ENCODE assay signal across 10 cellular contexts in the genomic region with DNA sequence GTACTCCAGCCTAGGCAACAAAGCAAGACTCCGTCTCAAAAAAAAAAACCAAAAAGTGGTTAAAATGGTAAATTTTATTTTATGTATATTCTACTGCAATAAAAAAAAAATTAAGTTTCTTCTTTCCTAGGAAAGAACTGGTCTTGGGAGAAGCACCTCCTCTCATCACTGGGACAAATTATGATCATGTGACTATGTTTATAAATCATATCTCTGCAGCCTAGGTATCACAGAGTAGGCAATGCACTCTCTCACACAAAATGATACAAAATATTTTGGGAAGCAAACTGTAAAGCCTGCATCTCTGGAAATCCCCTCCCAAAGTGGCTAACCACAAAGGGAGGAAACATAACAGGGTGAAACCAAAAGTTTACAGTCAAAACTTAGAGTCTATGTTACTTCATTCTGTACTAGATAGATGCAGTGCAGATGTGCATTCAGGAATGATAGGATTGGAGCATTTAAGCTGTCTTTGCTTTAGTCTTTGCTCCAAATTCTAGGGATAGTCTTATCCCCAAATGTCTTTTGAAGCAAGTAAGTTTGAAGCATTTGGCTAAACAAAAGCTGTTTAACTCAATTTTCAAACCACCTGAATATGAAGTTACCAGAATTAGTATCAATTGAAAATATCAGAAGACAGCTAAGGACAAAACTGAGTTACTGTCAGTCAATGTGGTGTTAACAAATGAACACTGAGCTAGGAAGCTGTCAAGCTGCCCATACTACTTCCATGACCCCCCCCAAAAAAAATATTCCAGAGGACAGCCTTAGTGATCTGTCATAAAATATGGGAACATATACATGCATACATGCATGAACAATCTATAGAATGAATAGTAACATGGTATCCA. TPM values are rescaled to one million over a fixed set of nuclear protein-coding genes. Genes with fewer than 3 reads are reported as not detected.
DNase-seq lines count a peak whose midpoint lies in the region; ATAC-seq, FAIRE-seq and TF ChIP-seq lines count a peak whose summit lies in the region.
"Had no signal": no experiment of that assay in that cellular context is flagged by ENCODE, and none has a peak within 500 bp of the region (broad histone marks: within the 10 kb centered on the region; RNA-seq: fewer than 3 reads in every experiment).

No MANE protein-coding gene starts in this region.

- CTCF ChIA-PET in GM12878 (lab: Yijun Ruan, JAX) = interaction anchor here (0.8 to 1.5 kb wide), 4 partner anchors 9 to 120 kb away, joined by 3 to 8 read pairs (median 4); no protein-coding TSS in a partner anchor

- peak overlapping the region; percentile 86 for H3K4me2 ChIP-seq in GM12878 (ENCODE audit: control insufficient read depth, insufficient read depth)

- peaks cover 23% of the 10 kb centered on the region for H3K9me3 ChIP-seq in GM12878 (replicated peaks; ENCODE audit: control insufficient read depth, insufficient read depth, low read length)

- SMC1A ChIA-PET in GM12878 (lab: Charles Lee; ENCODE audit: uncharacterized antibody, unreplicated experiment) = interaction anchor here (1.0 to 29.9 kb wide), 10 partner anchors 9 to 114 kb away, joined by 3 to 682 read pairs (median 5); no protein-coding TSS in a partner anchor

- POLR2A ChIA-PET in GM12878 (lab: Charles Lee) = interaction anchor here (0.7 to 2.9 kb wide), 7 partner anchors 9 to 88 kb away, joined by 3 to 11 read pairs (median 4); a partner anchor contains a TSS

- peak overlapping the region; percentile 80 for H3K27ac ChIP-seq in GM12878 (ENCODE audit: control insufficient read depth, insufficient read depth)

- FAIRE-seq in GM12878 (lab: Jason Lieb, UNC) = peak; percentile 23
- no peak for FAIRE-seq in frontal cortex (lab: Jason Lieb, UNC)
- FAIRE-seq: astrocyte, islet of Langerhans had no signal

- TF ChIP-seq CTCF in GM12878 (IDR thresholded peaks at IDR 0.05 in 2 of 3, conservative IDR thresholded peaks at IDR 0.05 in 1 of 3; ENCODE audit: control insufficient read depth in 2 of 3, extremely low read depth in 1 of 3, insufficient read depth in 1 of 3, low read depth in 3 of 3, low read length in 3 of 3) = no peak

- peak; percentile 37 to 85; a peak in 3 of 4 replicates for TF ChIP-seq EP300 in GM12878 (IDR thresholded peaks at IDR 0.05; ENCODE audit: borderline replicate concordance in 1 of 2, control insufficient read depth in 1 of 2, low read depth in 2 of 2, low read length in 2 of 2)

- in situ Hi-C loops in GM12878 (cut with MboI) = loop anchor here (25.0 kb wide), 1 partner anchor 1262 kb away; no protein-coding TSS in a partner anchor

- H3K79me2 ChIP-seq in GM12878 (ENCODE audit: control insufficient read depth, insufficient read depth, low read length) = peaks cover 19% of the 10 kb centered on the region

- BruUV-seq in GM12878 (replicated peaks; lab: Mats Ljungman, UMichigan) = no TSS peak

- H3K4me3 ChIP-seq in GM12878 = 0 out of 2 replicates have a peak overlapping the region, but pooled peaks have one; percentile 12

- H3K9ac ChIP-seq in GM12878 (ENCODE audit: control insufficient read depth, insufficient read depth, low read length) = no peak overlapping the region

- H3K36me3 ChIP-seq in GM12878 (ENCODE audit: control insufficient read depth in 2 of 2, insufficient read depth in 2 of 2, low read length in 1 of 2) = no peaks in the 10 kb centered on the region

- DNase-seq in ELR (ENCODE audit: low read depth) = peak; percentile 10
- DNase-seq in GM12878 (ENCODE audit: low read depth, low spot score) = peak; percentile 80
- no peak for DNase-seq in NCI-H1436 (lab: John Stamatoyannopoulos, UW)
- no peak for DNase-seq in frontal cortex (ENCODE audit: low spot score in 2 of 2)
- DNase-seq in retina = no peak
- DNase-seq in HuH-7 (ENCODE audit: low spot score) = no peak

- no peaks in the 10 kb centered on the region for H4K20me1 ChIP-seq in GM12878 (ENCODE audit: control insufficient read depth, insufficient read depth)

- no peak overlapping the region for H2AFZ ChIP-seq in GM12878 (ENCODE audit: control insufficient read depth, low read depth, low read length)

- TF ChIP-seq POLR2A in GM12878 (IDR thresholded peaks at IDR 0.05; ENCODE audit: low read depth, low read length) = no peak

- H3K4me1 ChIP-seq in GM12878 (ENCODE audit: control insufficient read depth, insufficient read depth, low read length) = peaks cover 24% of the 10 kb centered on the region

- RAD21 ChIA-PET in GM12878 (lab: Charles Lee; ENCODE audit: unreplicated experiment) = interaction anchor here (0.5 to 1.3 kb wide), 9 partner anchors 21 to 116 kb away, joined by 3 to 7 read pairs (median 3); a partner anchor contains a TSS

- WGBS in GM12878 (ENCODE audit: insufficient coverage, insufficient replicate concordance, low lambda C conversion rate, missing lambda C conversion rate) = 47% methylated on average over 1 of the region's 1 CpG

- TF ChIP-seq RAD21 in GM12878 (IDR thresholded peaks at IDR 0.05; ENCODE audit: insufficient read depth, low read depth, low read length) = 0 out of 2 replicates have a peak, but pooled peaks have one; percentile 1

- intact Hi-C loops in GM12878 (cut with micrococcal nuclease; ENCODE audit: unreplicated experiment) = no loop called here

- ATAC-seq in GM19468 (IDR thresholded peaks at IDR 0.05; ENCODE audit: extremely low read depth, unreplicated experiment) (peak; percentile 64), HG03469 (IDR thresholded peaks at IDR 0.05; ENCODE audit: unreplicated experiment) (peak; percentile 81), GM12878 (peak; percentile 81)

- no peaks in the 10 kb centered on the region for H3K27me3 ChIP-seq in GM12878 (replicated peaks in 1 of 2; ENCODE audit: control insufficient read depth in 2 of 2, insufficient read depth in 2 of 2, low read length in 1 of 2)

TF ChIP-seq in GM12878, 131 proteins besides CTCF, POLR2A, EP300 and RAD21 (continues in another document):
- TF ChIP-seq FOXM1 (IDR thresholded peaks at IDR 0.05; ENCODE audit: low read depth, low read length) (peak; percentile 87), KLF5 (IDR thresholded peaks at IDR 0.05; ENCODE audit: partially characterized antibody) (no peak), MTA3 (IDR thresholded peaks at IDR 0.05; ENCODE audit: borderline replicate concordance, low read length) (0 out of 2 replicates have a peak, but pooled peaks have one; percentile 49), ZBED1 (IDR thresholded peaks at IDR 0.05; ENCODE audit: borderline replicate concordance) (peak; percentile 67; the same call in 1 of the 2 replicates), BHLHE40 (IDR thresholded peaks at IDR 0.05; ENCODE audit: borderline replicate concordance in 1 of 2, low read depth in 2 of 2, low read length in 1 of 2) (0 out of 4 replicates have a peak, but pooled peaks of 1 of the 2 experiments have one; percentile 17), DPF2 (IDR thresholded peaks at IDR 0.05) (peak; percentile 84), BMI1 (IDR thresholded peaks at IDR 0.05; ENCODE audit: borderline replicate concordance) (no peak), STAT1 (conservative IDR thresholded peaks at IDR 0.05) (no peak), MYC (IDR thresholded peaks at IDR 0.05; ENCODE audit: insufficient read depth, insufficient read length, insufficient replicate concordance, low read length, severe bottlenecking) (no peak), SMAD5 (IDR thresholded peaks at IDR 0.05; ENCODE audit: low read depth) (no peak), RAD51 (IDR thresholded peaks at IDR 0.05) (peak; percentile 67), IKZF2 (IDR thresholded peaks at IDR 0.05) (peak; percentile 89 to 93), CREM (IDR thresholded peaks at IDR 0.05; ENCODE audit: low read depth) (peak; percentile 65; the same call in 1 of the 2 replicates), RELA (IDR thresholded peaks at IDR 0.05; ENCODE audit: borderline replicate concordance, partially characterized antibody) (peak; percentile 93), HCFC1 (IDR thresholded peaks at IDR 0.05; ENCODE audit: low read length) (no peak), SUPT20H (IDR thresholded peaks at IDR 0.05; ENCODE audit: borderline replicate concordance, control insufficient read depth, low read depth, low read length) (no peak)

RNA-seq across cellular contexts. Expression of a gene that starts 21.1 kb away (rescaled TPM):
- total RNA-seq in GM12878 (2013; cell fraction: nucleolus; rRNA removed) = 326 and 345 TPM in 2 replicates
- total RNA-seq in GM12878 (2014; rRNA removed) (61.5 and 79.2 TPM in 2 replicates), GM12878 (2014; rRNA removed; fragmentation: Illumina TruSeq; extraction: Trizol) (65.8 and 71.2 TPM in 2 replicates), GM12878 (2021) (49.8 and 50.6 TPM in 2 replicates), frontal cortex (26.9 TPM)
- polyA plus RNA-seq in GM12878 (2011; ENCODE audit: low read depth) = 19.6 TPM
- polyA plus RNA-seq in GM12878 (2011; rRNA removed) (126 and 179 TPM in 2 replicates), GM12878 (2014; fragmentation: Illumina TruSeq; extraction: Trizol) (54.2 and 67.3 TPM in 2 replicates), GM12878 (2014; fragmentation: Nextera tagmentation; extraction: Ambion mirVana) (10 to 100 TPM; 17.6 to 32.5 TPM), GM12878 (2014; rRNA removed) (33.9 and 40.3 TPM in 2 replicates), GM12878 (2016; fragmentation: Nextera tagmentation; extraction: Ambion mirVana) (10 to 100 TPM; 32.5 to 37.2 TPM)
- 40.3 and 53.0 TPM in 2 replicates for polyA plus RNA-seq in GM12878 (2011; cell fraction: cytosol; rRNA removed)
- polyA plus RNA-seq in GM12878 (2011; cell fraction: nucleus; rRNA removed) = 145 and 211 TPM in 2 replicates
- polyA plus RNA-seq in GM12878 (2012) = 25.7 and 45.2 TPM in 2 replicates
- 83.9 and 129 TPM in 2 replicates for polyA minus RNA-seq in GM12878 (2011; rRNA and poly(A)+ RNA removed)
- polyA minus RNA-seq in GM12878 (2011; cell fraction: cytosol; rRNA and poly(A)+ RNA removed) = 28.5 and 42.0 TPM in 2 replicates
- 66.7 and 73.4 TPM in 2 replicates for polyA minus RNA-seq in GM12878 (2011; cell fraction: nucleus; rRNA and poly(A)+ RNA removed)

RNA-seq across cellular contexts. Expression of a gene that starts 21.3 kb away (rescaled TPM):
- total RNA-seq in GM12878 (2013; cell fraction: nucleolus; rRNA removed) = 28.8 and 29.7 TPM in 2 replicates
- total RNA-seq in GM12878 (2014; rRNA removed) = 4.5 and 5.8 TPM in 2 replicates
- total RNA-seq in GM12878 (2014; rRNA removed; fragmentation: Illumina TruSeq; extraction: Trizol) = 8.1 and 8.5 TPM in 2 replicates
- 4.3 and 5.1 TPM in 2 replicates for total RNA-seq in GM12878 (2021)
- polyA plus RNA-seq in GM12878 (2011; ENCODE audit: low read depth) = 2.5 TPM
- polyA plus RNA-seq in GM12878 (2011; rRNA removed) = 27.4 and 36.5 TPM in 2 replicates
- 14.0 TPM in 2 replicates for polyA plus RNA-seq in GM12878 (2011; cell fraction: cytosol; rRNA removed)
- 68.7 and 99.5 TPM in 2 replicates for polyA plus RNA-seq in GM12878 (2011; cell fraction: nucleus; rRNA removed)
- polyA plus RNA-seq in GM12878 (2012) = 2.4 and 3.8 TPM in 2 replicates
- polyA plus RNA-seq in GM12878 (2014; fragmentation: Illumina TruSeq; extraction: Trizol) = 4.8 and 4.9 TPM in 2 replicates
- polyA plus RNA-seq in GM12878 (2014; fragmentation: Nextera tagmentation; extraction: Ambion mirVana) = 1 to 10 TPM; 1.6 to 1.8 TPM
- polyA plus RNA-seq in GM12878 (2014; rRNA removed) = 3.4 TPM in 2 replicates
- polyA plus RNA-seq in GM12878 (2016; fragmentation: Nextera tagmentation; extraction: Ambion mirVana) = 1 to 10 TPM; 5.1 to 6.0 TPM
- 53.4 and 56.6 TPM in 2 replicates for polyA minus RNA-seq in GM12878 (2011; rRNA and poly(A)+ RNA removed)
- 10.0 and 12.4 TPM in 2 replicates for polyA minus RNA-seq in GM12878 (2011; cell fraction: cytosol; rRNA and poly(A)+ RNA removed)
- 96.9 and 97.0 TPM in 2 replicates for polyA minus RNA-seq in GM12878 (2011; cell fraction: nucleus; rRNA and poly(A)+ RNA removed)
- total RNA-seq in frontal cortex = not detected

Comparison
In these comparisons a context has a peak if more than half of its experiments do, and no peak if none do; other contexts are left out.
1. DNase-seq: peak in ELR (single experiment) and GM12878 (single experiment); none in NCI-H1436 (single experiment), frontal cortex (0 of 2), retina (single experiment) and HuH-7 (single experiment).
2. Peak in every context shown above with its lines, with median percentiles within 50 percentile points of each other: ATAC-seq.